8 cellular contexts compared by ENCODE assay signal in the genomic region with DNA sequence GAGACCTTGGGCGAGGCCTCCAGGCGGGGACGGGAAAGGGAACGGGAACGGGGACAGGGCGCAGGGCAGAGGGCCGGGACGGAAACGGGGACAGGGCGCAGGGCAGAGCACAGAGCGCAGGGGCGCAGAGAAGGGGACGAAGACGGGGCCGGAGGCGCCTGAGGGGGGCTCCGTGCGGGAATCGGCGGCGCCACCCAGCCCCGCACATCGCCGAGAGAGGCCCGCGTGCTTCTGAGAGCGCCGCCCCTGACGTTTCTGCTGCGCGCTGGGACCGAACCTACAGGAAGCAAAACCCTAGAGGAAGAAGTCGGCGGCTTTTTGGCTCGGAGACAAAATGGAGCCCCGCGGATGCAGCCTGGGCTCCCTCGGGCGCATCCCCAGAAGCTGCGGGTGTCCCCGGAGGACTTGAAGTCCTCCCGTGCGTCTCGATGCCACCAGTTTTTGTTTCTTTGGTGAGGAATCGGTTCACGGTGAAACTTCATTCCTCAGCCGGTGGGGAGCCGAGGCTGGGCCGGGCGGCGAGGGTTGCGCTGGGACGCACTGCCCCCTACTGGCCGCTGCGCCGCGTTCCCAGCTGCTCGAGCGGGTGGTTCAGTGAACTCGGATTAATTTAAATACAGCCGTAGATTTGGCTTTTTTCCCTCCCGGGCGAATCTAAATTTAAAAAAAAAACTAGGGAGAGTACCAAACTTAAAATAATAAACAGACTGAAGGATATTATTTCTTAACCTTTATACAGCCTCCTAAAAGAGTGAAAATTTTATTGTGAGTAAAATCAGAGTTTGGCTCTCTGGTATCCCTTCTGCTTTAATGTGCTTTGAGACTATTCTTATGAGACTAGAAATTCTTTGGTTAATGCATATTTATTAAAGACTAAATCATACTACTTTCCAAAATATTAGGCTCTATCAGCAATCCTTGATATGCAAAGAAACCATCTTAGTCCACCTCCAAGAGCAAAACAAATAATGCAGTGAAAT.
A peak's percentile ranks its signal among the peaks of the same experiment; 100 is the strongest.
DNase-seq lines count a peak whose midpoint lies in the region; ATAC-seq, FAIRE-seq and TF ChIP-seq lines count a peak whose summit lies in the region.

No MANE protein-coding gene starts in this region.

- BruUV-seq in PC-3 (replicated peaks; lab: Mats Ljungman, UMichigan) = no TSS peak

- peak; percentile 23 to 70 (median 49) for DNase-seq in CD8-positive, alpha-beta T cell
- peak; percentile 65 for DNase-seq in GM19239 (ENCODE audit: insufficient read length, low spot score)
- peak; percentile 61 for DNase-seq in PC-3
- DNase-seq in activated T-helper 9 cell treated with anti-CD3 and anti-CD28 coated beads, Interleukin-2, amount 50 U/mL, for 16 hours (ENCODE audit: low read depth) = peak; percentile 45
- DNase-seq in fibroblast of pulmonary artery (ENCODE audit: low read depth) = peak; percentile 80
- peak; percentile 47 for DNase-seq in natural killer cell

- FAIRE-seq in GM19239 (lab: Jason Lieb, UNC) = peak; percentile 86

- no peaks in the 10 kb centered on the region for H3K36me3 Mint-ChIP-seq in CD8-positive, alpha-beta T cell
- no peaks in the 10 kb centered on the region for H3K36me3 Mint-ChIP-seq in natural killer cell
- no peaks in the 10 kb centered on the region for H3K36me3 Mint-ChIP-seq in stimulated activated memory B cell treated with anti-CD40 and anti-IgM and Interleukin-4, amounts not matched to agents 10 μg/mL and 1 μg/mL and 100 μg/mL, for 72 hours

- TF ChIP-seq CTCF in CD8-positive, alpha-beta T cell (IDR thresholded peaks at IDR 0.05) = peak; percentile 79
- TF ChIP-seq CTCF in PC-3 (conservative IDR thresholded peaks at IDR 0.05; ENCODE audit: low read depth, low read length) = peak; percentile 86
- peak; percentile 86 for TF ChIP-seq CTCF in fibroblast of pulmonary artery (IDR thresholded peaks at IDR 0.05; ENCODE audit: low read length, missing control alignments)
- TF ChIP-seq CTCF in natural killer cell (IDR thresholded peaks at IDR 0.05) = peak; percentile 76

- no peaks in the 10 kb centered on the region for H3K36me3 ChIP-seq in CD8-positive, alpha-beta T cell (ENCODE audit: insufficient read depth, low read length)
- H3K36me3 ChIP-seq in PC-3 (ENCODE audit: low read depth, low read length) = no peaks in the 10 kb centered on the region

- peaks cover 7% of the 10 kb centered on the region for H3K4me1 ChIP-seq in CD8-positive, alpha-beta T cell (ENCODE audit: insufficient read depth, low read length)
- H3K4me1 ChIP-seq in PC-3 (ENCODE audit: insufficient read depth, low read length) = no peaks in the 10 kb centered on the region

- H3K27me3 Mint-ChIP-seq in CD8-positive, alpha-beta T cell (ENCODE audit: low read depth) = peaks cover 39% of the 10 kb centered on the region
- peaks cover 8 to 34% of the 10 kb centered on the region in 2 donors for H3K27me3 Mint-ChIP-seq in natural killer cell (ENCODE audit: low read depth in 2 of 2)
- peaks cover 32% of the 10 kb centered on the region for H3K27me3 Mint-ChIP-seq in stimulated activated memory B cell treated with anti-CD40 and anti-IgM and Interleukin-4, amounts not matched to agents 10 μg/mL and 1 μg/mL and 100 μg/mL, for 72 hours

- H3K79me2 ChIP-seq in PC-3 (ENCODE audit: low read length) = no peaks in the 10 kb centered on the region

- CTCF ChIA-PET in CD8-positive, alpha-beta T cell (lab: Charles Lee) = no interaction called here
- CTCF ChIA-PET in PC-3 (lab: Charles Lee) = no interaction called here

- peak overlapping the region; percentile 78 for H3K4me3 Mint-ChIP-seq in CD8-positive, alpha-beta T cell
- peak overlapping the region; percentile 68 for H3K4me3 Mint-ChIP-seq in natural killer cell
- H3K4me3 Mint-ChIP-seq in stimulated activated memory B cell treated with anti-CD40 and anti-IgM and Interleukin-4, amounts not matched to agents 10 μg/mL and 1 μg/mL and 100 μg/mL, for 72 hours = peak overlapping the region; percentile 76

- H3F3A ChIP-seq in PC-3 (ENCODE audit: low read length, unreplicated experiment) = no peaks in the 10 kb centered on the region

- POLR2A ChIA-PET in CD8-positive, alpha-beta T cell (lab: Charles Lee) = no interaction called here
- POLR2A ChIA-PET in PC-3 (lab: Charles Lee; ENCODE audit: unreplicated experiment) = no interaction called here

- peak overlapping the region; percentile 96 for H2AFZ ChIP-seq in PC-3 (ENCODE audit: low read length)

- H3K27me3 ChIP-seq in CD8-positive, alpha-beta T cell (ENCODE audit: insufficient read depth, low read length) = peaks cover 4% of the 10 kb centered on the region
- no peaks in the 10 kb centered on the region for H3K27me3 ChIP-seq in PC-3 (ENCODE audit: low read length)

- no peaks in the 10 kb centered on the region for H3K9me2 ChIP-seq in PC-3 (replicated peaks; ENCODE audit: low read length)

- ATAC-seq in CD8-positive, alpha-beta T cell = peak; percentile 85
- ATAC-seq in HG03439 (IDR thresholded peaks at IDR 0.05; ENCODE audit: unreplicated experiment) = peak; percentile 98
- ATAC-seq in PC-3 = peak; percentile 98
- peak; percentile 88 to 91 (median 89) for ATAC-seq in natural killer cell
- ATAC-seq in stimulated activated memory B cell treated with anti-CD40 and anti-IgM and Interleukin-4, amounts not matched to agents 10 μg/mL and 1 μg/mL and 100 μg/mL, for 72 hours = peak; percentile 84

- no peaks in the 10 kb centered on the region for H3K9me3 ChIP-seq in CD8-positive, alpha-beta T cell (ENCODE audit: low read length)
- no peaks in the 10 kb centered on the region for H3K9me3 ChIP-seq in PC-3 (ENCODE audit: low read length)

- H3K9ac ChIP-seq in PC-3 (ENCODE audit: low read length) = peak overlapping the region; percentile 48

- peak overlapping the region; percentile 58 for H3K4me3 ChIP-seq in CD8-positive, alpha-beta T cell (ENCODE audit: low read depth, low read length)
- H3K4me3 ChIP-seq in PC-3 (ENCODE audit: low read length) (peak overlapping the region; percentile 70), fibroblast of pulmonary artery (replicated peaks; ENCODE audit: low read depth, low read length) (peak overlapping the region; percentile 66)

- H3K4me1 Mint-ChIP-seq in CD8-positive, alpha-beta T cell (ENCODE audit: low read depth) = peaks cover 14% of the 10 kb centered on the region
- peaks cover 7% of the 10 kb centered on the region in 2 donors for H3K4me1 Mint-ChIP-seq in natural killer cell
- peaks cover 12% of the 10 kb centered on the region for H3K4me1 Mint-ChIP-seq in stimulated activated memory B cell treated with anti-CD40 and anti-IgM and Interleukin-4, amounts not matched to agents 10 μg/mL and 1 μg/mL and 100 μg/mL, for 72 hours

- peak overlapping the region; percentile 88 for H3K4me2 ChIP-seq in PC-3 (ENCODE audit: low read length)

- H4K20me1 ChIP-seq in PC-3 (ENCODE audit: low read length) = no peaks in the 10 kb centered on the region

- no peak overlapping the region for H3K27ac Mint-ChIP-seq in CD8-positive, alpha-beta T cell
- H3K27ac Mint-ChIP-seq in natural killer cell = peak overlapping the region in 1 of 2 donors; percentile 53
- H3K27ac Mint-ChIP-seq in stimulated activated memory B cell treated with anti-CD40 and anti-IgM and Interleukin-4, amounts not matched to agents 10 μg/mL and 1 μg/mL and 100 μg/mL, for 72 hours = peak overlapping the region; percentile 51

- intact Hi-C loops in CD8-positive, alpha-beta T cell (cut with DNase I, micrococcal nuclease) = no loop called here
- intact Hi-C loops in PC-3 (cut with micrococcal nuclease) = loop anchor here (5.0 kb wide), 1 partner anchor 381 kb away; the partner anchor contains the start of gene EFNB2
- intact Hi-C loops in natural killer cell (cut with micrococcal nuclease) = no loop called here

- H3K9me3 Mint-ChIP-seq in CD8-positive, alpha-beta T cell = no peaks in the 10 kb centered on the region
- no peaks in the 10 kb centered on the region for H3K9me3 Mint-ChIP-seq in natural killer cell
- H3K9me3 Mint-ChIP-seq in stimulated activated memory B cell treated with anti-CD40 and anti-IgM and Interleukin-4, amounts not matched to agents 10 μg/mL and 1 μg/mL and 100 μg/mL, for 72 hours = no peaks in the 10 kb centered on the region

- no peak overlapping the region for H3K27ac ChIP-seq in CD8-positive, alpha-beta T cell (ENCODE audit: low read depth, low read length)
- H3K27ac ChIP-seq in PC-3 (ENCODE audit: low read length) = no peak overlapping the region
